Comparison of ENCODE assay signal across 23 cellular contexts in genomic region chrX:115939636-115940160, GRCh38.
DNase-seq lines count a peak whose midpoint lies in the region; ATAC-seq and TF ChIP-seq lines count a peak whose summit lies in the region.
"Had no signal": no experiment of that assay in that cellular context is flagged by ENCODE, and none has a peak within 500 bp of the region (broad histone marks: within the 10 kb centered on the region; RNA-seq: fewer than 3 reads in every experiment).

No MANE protein-coding gene starts in this region.

- DNase-seq in GM06990 (ENCODE audit: extremely low read depth, insufficient read length), result peak; percentile 50
- DNase-seq in NAMALWA (ENCODE audit: low spot score), result peak; percentile 31
- peak; percentile 6 for DNase-seq in left kidney (ENCODE audit: low read depth, low spot score)
- DNase-seq in midbrain (lab: John Stamatoyannopoulos, UW), result no peak
- DNase-seq in T-helper 2 cell, result no peak
- DNase-seq: activated CD4-positive, alpha-beta T cell treated with anti-CD3 and anti-CD28 coated beads, Interleukin-2, amount 10 ng/mL, durations not matched to agents 24 days and 14 days; activated naive CD4-positive, alpha-beta T cell treated with Interleukin-2 at 50 U/mL for 16 hours; activated T-cell treated with anti-CD3 and anti-CD28 coated beads, Interleukin-2, amount 50 U/mL, for 48 hours; adrenal gland; Calu3; effector CD8-positive, alpha-beta T cell; erythroblast; foreskin fibroblast; HCEC 1CT; naive thymus-derived CD4-positive, alpha-beta T cell; NCI-H524 treated with DMSO at 0.1 percent for 48 hours; SK-N-SH; stimulated activated CD4-positive, alpha-beta T cell treated with anti-CD3 and anti-CD28 coated beads, Interleukin-4, amount 100 ng/mL, for 24 hours; stimulated activated naive B cell treated with anti-CD40 and anti-IgM and Interleukin-4, amounts not matched to agents 10 μg/mL and 1 μg/mL and 100 μg/mL, for 72 hours had no signal

- ATAC-seq in GM21360 (IDR thresholded peaks at IDR 0.05; ENCODE audit: unreplicated experiment), result peak; percentile 33
- no peak for ATAC-seq in GM21526 (IDR thresholded peaks at IDR 0.05; ENCODE audit: low FRiP score, unreplicated experiment)
- ATAC-seq: left lobe of liver; naive thymus-derived CD4-positive, alpha-beta T cell had no signal

- H3K4me3 ChIP-seq in GM06990 (replicated peaks; ENCODE audit: low read depth, low read length), result no peak overlapping the region
- H3K4me3 ChIP-seq: adrenal gland, suprapubic skin had no signal

- TF ChIP-seq CTCF in GM06990 (IDR thresholded peaks at IDR 0.05; ENCODE audit: insufficient read depth, low read length, poor library complexity, severe bottlenecking), result no peak

- no peaks in the 10 kb centered on the region; the same call in 1 of the 2 replicates for H3K36me3 ChIP-seq in GM06990 (ENCODE audit: control insufficient read depth, insufficient read depth, low read length)
- H3K36me3 ChIP-seq: adrenal gland, suprapubic skin had no signal

- H3K27me3 ChIP-seq in GM06990 (replicated peaks; ENCODE audit: control insufficient read depth, insufficient read depth, low read length), result no peaks in the 10 kb centered on the region
- H3K27me3 ChIP-seq: suprapubic skin had no signal

Comparison
In these comparisons a context has a peak if more than half of its experiments do, and no peak if none do; other contexts are left out.
1. DNase-seq: peak in GM06990 (single experiment), NAMALWA (single experiment) and left kidney (single experiment); none in midbrain (single experiment) and T-helper 2 cell (0 of 5).